Comparison of ENCODE assay signal across 7 cellular contexts in genomic region chr14:60981626-60982455, GRCh38. TPM values are rescaled to one million over a fixed set of nuclear protein-coding genes. Genes with fewer than 3 reads are reported as not detected.
DNase-seq lines count a peak whose midpoint lies in the region; ATAC-seq and TF ChIP-seq lines count a peak whose summit lies in the region.

No MANE protein-coding gene starts in this region.

- H3K4me1 ChIP-seq in Karpas-422 (ENCODE audit: low read length) (peaks cover 83% of the 10 kb centered on the region), breast epithelium (peaks cover 0 to 3% of the 10 kb centered on the region in 2 donors)

- peak overlapping the region; percentile 82 for H3K4me2 ChIP-seq in Karpas-422 (ENCODE audit: low read depth, low read length, poor library complexity, severe bottlenecking)

- WGBS in lower leg skin, 2 donors: 10 to 11% methylated on average over 13 of the region's 13 CpGs

- H3K36me3 ChIP-seq in Karpas-422 (ENCODE audit: insufficient read depth, low read length) (peaks cover 72% of the 10 kb centered on the region), breast epithelium (no peaks in the 10 kb centered on the region)

- H3K9ac ChIP-seq in Karpas-422 (ENCODE audit: low read length): peak overlapping the region; percentile 86

- no peaks in the 10 kb centered on the region for H3K9me3 ChIP-seq in Karpas-422 (ENCODE audit: low read length)
- no peaks in the 10 kb centered on the region for H3K9me3 ChIP-seq in breast epithelium

- no peaks in the 10 kb centered on the region for H4K20me1 ChIP-seq in Karpas-422 (ENCODE audit: insufficient read depth, low read depth, low read length)

- H3K4me3 ChIP-seq in GM12864 (ENCODE audit: low read depth, low read length): peak overlapping the region; percentile 89
- peak overlapping the region; percentile 89 for H3K4me3 ChIP-seq in Karpas-422 (ENCODE audit: low read length)
- peak overlapping the region; percentile 75 to 88 (median 82) for H3K4me3 ChIP-seq in breast epithelium
- peak overlapping the region; percentile 87 for H3K4me3 ChIP-seq in lower leg skin (ENCODE audit: low read depth, poor library complexity, severe bottlenecking)

- H3K27me3 ChIP-seq in Karpas-422 (ENCODE audit: low read length) (no peaks in the 10 kb centered on the region), breast epithelium (no peaks in the 10 kb centered on the region)

- TF ChIP-seq CTCF in GM12864 (IDR thresholded peaks at IDR 0.05; ENCODE audit: low read depth, low read length, missing control alignments) (no peak), breast epithelium (IDR thresholded peaks at IDR 0.05) (no peak), lower leg skin (IDR thresholded peaks at IDR 0.05) (no peak)

- H3K27ac ChIP-seq in Karpas-422 (ENCODE audit: low read length) (peak overlapping the region; percentile 82), breast epithelium (peak overlapping the region; percentile 91 to 96)

- peaks cover 98% of the 10 kb centered on the region for H3K79me2 ChIP-seq in Karpas-422 (ENCODE audit: low read length)

- no peaks in the 10 kb centered on the region for H3K9me2 ChIP-seq in Karpas-422 (replicated peaks; ENCODE audit: insufficient read depth, low read length)

- ATAC-seq in HG02623 (IDR thresholded peaks at IDR 0.05; ENCODE audit: unreplicated experiment) (no peak), HG03442 (IDR thresholded peaks at IDR 0.05; ENCODE audit: unreplicated experiment) (no peak)

- intact Hi-C loops in breast epithelium (cut with DNase I; ENCODE audit: low total_unique reads): no loop called here
- intact Hi-C loops in lower leg skin (cut with DNase I; ENCODE audit: low total_unique reads): no loop called here

- no peak overlapping the region for H2AFZ ChIP-seq in Karpas-422 (ENCODE audit: low read length)

- TF ChIP-seq POLR2A in breast epithelium (IDR thresholded peaks at IDR 0.05) (no peak), lower leg skin (IDR thresholded peaks at IDR 0.05) (no peak)

- DNase-seq in GM12864 (ENCODE audit: low read depth): no peak
- DNase-seq in Karpas-422: peak; percentile 71
- no peak for DNase-seq in breast epithelium (ENCODE audit: low spot score in 2 of 2)
- no peak for DNase-seq in lower leg skin (ENCODE audit: low spot score in 2 of 2)
- no peak for DNase-seq in DMS153 treated with DMSO at 0.1 percent for 48 hours (lab: John Stamatoyannopoulos, UW; ENCODE audit: unreplicated experiment)

RNA-seq across cellular contexts. Expression of gene SLC38A6, which starts 0.8 kb away (rescaled TPM):
- total RNA-seq in Karpas-422 (2014; rRNA removed; shearing (Covaris generic); ENCODE audit: low replicate concordance): 96.8 and 141 TPM in 2 replicates
- total RNA-seq in breast epithelium (10 to 100 TPM; 39.7 to 45.0 (median 44.1) TPM), lower leg skin (10 to 100 TPM in 2 of 4 donors, 1 to 10 TPM in 2; 2.7 to 18.1 (median 9.1) TPM)

RNA-seq across cellular contexts. Expression of gene TRMT5, which starts 1.0 kb away (rescaled TPM):
- 30.5 and 31.3 TPM in 2 replicates for total RNA-seq in Karpas-422 (2014; rRNA removed; shearing (Covaris generic); ENCODE audit: low replicate concordance)
- 10 to 100 TPM in 2 of 3 donors, 1 to 10 TPM in 1; 8.8 to 13.8 (median 11.4) TPM for total RNA-seq in breast epithelium
- total RNA-seq in lower leg skin: 10 to 100 TPM in 1 of 4 donors, 1 to 10 TPM in 3; 5.9 to 13.9 (median 8.2) TPM
